20 cellular contexts compared by ENCODE assay signal in genomic region chr15:42175671-42176070, GRCh38. TPM values are rescaled to one million over a fixed set of nuclear protein-coding genes. Genes with fewer than 3 reads are reported as not detected.
"Had no signal": no experiment of that assay in that cellular context is flagged by ENCODE, and none has a peak within 500 bp of the region (broad histone marks: within the 10 kb centered on the region; RNA-seq: fewer than 3 reads in every experiment).

No MANE protein-coding gene starts in this region.

- H3K4me3 Mint-ChIP-seq: activated CD8-positive, alpha-beta T cell treated with anti-CD3 and anti-CD28 coated beads for 36 hours; activated T-cell treated with anti-CD3 and anti-CD28 coated beads, Interleukin-2, amount 50 U/mL, for 72 hours; effector memory CD8-positive, alpha-beta T cell; immature natural killer cell; stimulated activated naive CD8-positive, alpha-beta T cell treated with anti-CD3 and anti-CD28 coated beads, Interleukin-15, amount 100 ng/mL, for 72 hours had no signal

- FAIRE-seq: TTC549 had no signal

- H3K9me3 ChIP-seq: adrenal gland, thoracic aorta had no signal

- H3K27me3 ChIP-seq: adrenal gland had no signal

- ATAC-seq: activated CD8-positive, alpha-beta T cell treated with anti-CD3 and anti-CD28 coated beads for 36 hours; activated T-cell treated with anti-CD3 and anti-CD28 coated beads, Interleukin-2, amount 50 U/mL, for 72 hours; effector memory CD8-positive, alpha-beta T cell; stimulated activated naive CD8-positive, alpha-beta T cell treated with anti-CD3 and anti-CD28 coated beads, Interleukin-15, amount 100 ng/mL, for 72 hours had no signal

- H3K27ac Mint-ChIP-seq: activated CD8-positive, alpha-beta T cell treated with anti-CD3 and anti-CD28 coated beads for 36 hours; activated T-cell treated with anti-CD3 and anti-CD28 coated beads, Interleukin-2, amount 50 U/mL, for 72 hours had no signal

- H3K4me1 ChIP-seq: adrenal gland had no signal

- H3K27me3 Mint-ChIP-seq: activated CD8-positive, alpha-beta T cell treated with anti-CD3 and anti-CD28 coated beads for 36 hours; effector memory CD8-positive, alpha-beta T cell; stimulated activated naive CD8-positive, alpha-beta T cell treated with anti-CD3 and anti-CD28 coated beads, Interleukin-15, amount 100 ng/mL, for 72 hours had no signal

- H3K9me3 Mint-ChIP-seq: activated CD8-positive, alpha-beta T cell treated with anti-CD3 and anti-CD28 coated beads for 36 hours; activated T-cell treated with anti-CD3 and anti-CD28 coated beads, Interleukin-2, amount 50 U/mL, for 72 hours; effector memory CD8-positive, alpha-beta T cell; immature natural killer cell; stimulated activated naive CD8-positive, alpha-beta T cell treated with anti-CD3 and anti-CD28 coated beads, Interleukin-15, amount 100 ng/mL, for 72 hours had no signal

- H3K4me3 ChIP-seq: adrenal gland, thoracic aorta had no signal

- H3K27ac ChIP-seq: adrenal gland, thoracic aorta had no signal

- DNase-seq: activated CD4-positive, CD25-positive, alpha-beta regulatory T cell treated with anti-CD3 and anti-CD28 coated beads, Interleukin-2, amount 50 U/mL, for 72 hours; activated CD8-positive, alpha-beta memory T cell treated with anti-CD3 and anti-CD28 coated beads, Interleukin-2, amount 50 U/mL, for 4 hours; activated CD8-positive, alpha-beta T cell treated with anti-CD3 and anti-CD28 coated beads for 36 hours; activated naive CD4-positive, alpha-beta T cell treated with Interleukin-2 at 50 U/mL for 16 hours; activated T-cell treated with anti-CD3 and anti-CD28 coated beads, Interleukin-2, amount 50 U/mL, for 72 hours; adrenal gland; central memory CD4-positive, alpha-beta T cell; cortex of kidney; effector memory CD8-positive, alpha-beta T cell; erythroblast; immature natural killer cell; stimulated activated CD4-positive, alpha-beta T cell treated with anti-CD3 and anti-CD28 coated beads, Interleukin-4, amount 100 ng/mL, for 1 hour; stimulated activated CD8-positive, alpha-beta memory T cell treated with anti-CD3 and anti-CD28 coated beads, Interleukin-4, amount 100 ng/mL, for 48 hours; stimulated activated naive CD8-positive, alpha-beta T cell treated with anti-CD3 and anti-CD28 coated beads, Interleukin-15, amount 100 ng/mL, for 72 hours; T-helper 2 cell had no signal

RNA-seq across cellular contexts. Expression of gene PLA2G4F, which starts 19.2 kb away (rescaled TPM):
- total RNA-seq: activated CD8-positive, alpha-beta T cell treated with anti-CD3 and anti-CD28 coated beads for 36 hours; lung microvascular endothelial cell; osteocyte had no signal
- polyA plus RNA-seq: immature natural killer cell, neural cell had no signal
